In genomic region chr5:51378415-51378777, GRCh38 we compare ENCODE assay signal across 1 cellular context.
TF ChIP-seq lines count a peak whose summit lies in the region.

No MANE protein-coding gene starts in this region.

TF ChIP-seq in H1, 55 proteins besides CTCF, POLR2A, EP300 and RAD21 (continued from another document):
- TF ChIP-seq, protein P1, sequence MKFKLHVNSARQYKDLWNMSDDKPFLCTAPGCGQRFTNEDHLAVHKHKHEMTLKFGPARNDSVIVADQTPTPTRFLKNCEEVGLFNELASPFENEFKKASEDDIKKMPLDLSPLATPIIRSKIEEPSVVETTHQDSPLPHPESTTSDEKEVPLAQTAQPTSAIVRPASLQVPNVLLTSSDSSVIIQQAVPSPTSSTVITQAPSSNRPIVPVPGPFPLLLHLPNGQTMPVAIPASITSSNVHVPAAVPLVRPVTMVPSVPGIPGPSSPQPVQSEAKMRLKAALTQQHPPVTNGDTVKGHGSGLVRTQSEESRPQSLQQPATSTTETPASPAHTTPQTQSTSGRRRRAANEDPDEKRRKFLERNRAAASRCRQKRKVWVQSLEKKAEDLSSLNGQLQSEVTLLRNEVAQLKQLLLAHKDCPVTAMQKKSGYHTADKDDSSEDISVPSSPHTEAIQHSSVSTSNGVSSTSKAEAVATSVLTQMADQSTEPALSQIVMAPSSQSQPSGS (IDR thresholded peaks at IDR 0.05; ENCODE audit: low read length), result no peak
- no peak for TF ChIP-seq MAX (IDR thresholded peaks at IDR 0.05)
- TF ChIP-seq SIN3A (conservative IDR thresholded peaks at IDR 0.05 in 1 of 2, IDR thresholded peaks at IDR 0.05 in 1 of 2; ENCODE audit: low read depth in 1 of 2, low read length in 2 of 2), result no peak
- TF ChIP-seq ZNF274 (IDR thresholded peaks at IDR 0.05; ENCODE audit: borderline replicate concordance, extremely low read depth, low read length), result no peak
- 0 out of 2 replicates have a peak, but pooled peaks have one; percentile 28 for TF ChIP-seq SP1 (IDR thresholded peaks at IDR 0.05; ENCODE audit: low read depth, low read length)
- TF ChIP-seq SP4 (IDR thresholded peaks at IDR 0.05; ENCODE audit: low read length), result no peak
- TF ChIP-seq HDAC6 (IDR thresholded peaks at IDR 0.05; ENCODE audit: low read depth, low read length), result no peak
- TF ChIP-seq EZH2 (IDR thresholded peaks at IDR 0.05; ENCODE audit: low read depth, low read length, severe bottlenecking), result peak; percentile 40
